Comparison of ENCODE assay signal across 1 cellular context in genomic region chr7:12805957-12806356, GRCh38.
TF ChIP-seq lines count a peak whose summit lies in the region.

No MANE protein-coding gene starts in this region.

TF ChIP-seq in K562, 482 proteins besides CTCF, POLR2A, EP300 and RAD21 (continued from another document):
- peak; percentile 41; the same call in 1 of the 2 replicates for TF ChIP-seq ZNF316 (IDR thresholded peaks at IDR 0.05)
- peak; percentile 42; the same call in 1 of the 2 replicates for TF ChIP-seq DMBX1 (CRISPR knock-in tag; IDR thresholded peaks at IDR 0.05; ENCODE audit: borderline replicate concordance)
- 0 out of 2 replicates have a peak, but pooled peaks have one; percentile 50 for TF ChIP-seq JUND (IDR thresholded peaks at IDR 0.05; ENCODE audit: borderline replicate concordance, low read depth, low read length)
- peak; percentile 62; the same call in 1 of the 3 replicates for TF ChIP-seq JUND (tag; IDR thresholded peaks at IDR 0.05; ENCODE audit: borderline replicate concordance, low read depth, low read length)
- TF ChIP-seq NBN (IDR thresholded peaks at IDR 0.05; ENCODE audit: low read depth): 0 out of 2 replicates have a peak, but pooled peaks have one; percentile 18
TF ChIP-seq in K562: peak in this region for 33.
